In the genomic region with DNA sequence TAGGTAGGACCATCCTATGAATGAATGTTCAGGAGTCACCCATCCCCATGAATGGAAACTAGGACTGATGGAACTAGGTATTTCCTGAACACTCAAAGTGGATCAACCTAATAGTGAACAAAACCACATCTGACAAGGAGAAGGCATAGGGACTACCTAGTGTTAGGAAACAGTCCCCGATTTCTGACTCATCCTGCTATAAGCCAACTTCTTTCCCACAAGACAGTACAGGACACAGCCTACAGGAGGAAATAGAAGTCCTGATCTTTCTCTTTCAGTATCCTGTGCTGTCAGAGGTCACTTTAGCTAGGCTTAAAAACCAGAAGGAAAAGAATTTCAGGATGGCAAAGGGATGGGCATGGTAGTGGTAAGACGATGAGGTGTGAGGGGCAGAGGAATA, we compare ENCODE assay signal across 24 cellular contexts. TPM values are rescaled to one million over a fixed set of nuclear protein-coding genes. Genes with fewer than 3 reads are reported as not detected.
A peak's percentile ranks its signal among the peaks of the same experiment; 100 is the strongest.
DNase-seq lines count a peak whose midpoint lies in the region; ATAC-seq and TF ChIP-seq lines count a peak whose summit lies in the region.
"Had no signal": no experiment of that assay in that cellular context is flagged by ENCODE, and none has a peak within 500 bp of the region (broad histone marks: within the 10 kb centered on the region; RNA-seq: fewer than 3 reads in every experiment).

No MANE protein-coding gene starts in this region.

- in situ Hi-C loops in ACHN (cut with HindIII; ENCODE audit: low pct_ligation_motif_present, low pct_unique_long_range_greater_than_20kb, low sequenced_read_pairs), result no loop called here
- in situ Hi-C loops in brain microvascular endothelial cell (cut with HindIII; ENCODE audit: low pct_ligation_motif_present, low sequenced_read_pairs), result no loop called here

- TF ChIP-seq CTCF in HFFc6 (IDR thresholded peaks at IDR 0.05) (no peak), brain microvascular endothelial cell (IDR thresholded peaks at IDR 0.05; ENCODE audit: low read depth, low read length, missing control alignments) (no peak), foreskin keratinocyte (conservative IDR thresholded peaks at IDR 0.05) (no peak)

- H3K27me3 Mint-ChIP-seq in HFFc6 (ENCODE audit: insufficient read depth), result no peaks in the 10 kb centered on the region; the same call in 1 of the 2 replicates
- H3K27me3 Mint-ChIP-seq: CD4-positive, alpha-beta T cell; progenitor cell of endocrine pancreas had no signal

- H3K27ac Mint-ChIP-seq in HFFc6, result no peak overlapping the region
- H3K27ac Mint-ChIP-seq: CD4-positive, alpha-beta T cell; GM23338; progenitor cell of endocrine pancreas; T-helper 1 cell treated with Interleukin-12 subunit alpha and Interleukin-12 subunit beta and Interleukin-4 antibody, amounts not matched to agents 30 μg/mL and 1 μg/mL, for 36 hours had no signal

- DNase-seq in ACHN (peak; percentile 17), HFFc6 (peak; percentile 4), brain microvascular endothelial cell (peak; percentile 30), foreskin keratinocyte (peak; percentile 51 to 52), ureter (ENCODE audit: low spot score) (no peak), NCI-H1436 treated with DMSO at 0.1 percent for 48 hours (lab: John Stamatoyannopoulos, UW) (no peak)
- DNase-seq in activated CD4-positive, CD25-positive, alpha-beta regulatory T cell (lab: John Stamatoyannopoulos, UW), result no peak
- DNase-seq: activated CD4-positive, alpha-beta T cell treated with anti-CD3 and anti-CD28 coated beads, Interleukin-2, amount 50 U/mL, for 4 hours; activated gamma-delta T cell treated with Interleukin-2 at 50 U/mL for 16 hours; amygdala; CD4-positive, alpha-beta T cell; cerebellar nuclear complex; left cardiac atrium; NCI-H1417; NCI-H526; stimulated activated CD4-positive, alpha-beta T cell treated with anti-CD3 and anti-CD28 coated beads, Interleukin-4, amount 100 ng/mL, for 1 hour; upper lobe of right lung had no signal

- no peak overlapping the region for H3K4me3 ChIP-seq in brain microvascular endothelial cell (ENCODE audit: low read depth, low read length)
- H3K4me3 ChIP-seq: GM23338, smooth muscle cell, upper lobe of right lung had no signal

- H3K36me3 ChIP-seq in brain microvascular endothelial cell (replicated peaks), result no peaks in the 10 kb centered on the region
- H3K36me3 ChIP-seq: upper lobe of right lung had no signal

- no peak overlapping the region for H3K4me3 Mint-ChIP-seq in HFFc6
- H3K4me3 Mint-ChIP-seq: CD4-positive, alpha-beta T cell; GM23338; neural crest cell; T-helper 1 cell treated with Interleukin-12 subunit alpha and Interleukin-12 subunit beta and Interleukin-4 antibody, amounts not matched to agents 30 μg/mL and 1 μg/mL, for 36 hours had no signal

- peaks cover 18% of the 10 kb centered on the region for H3K4me1 Mint-ChIP-seq in HFFc6 (ENCODE audit: low read depth)
- H3K4me1 Mint-ChIP-seq: GM23338 had no signal

- no peak overlapping the region for H3K27ac ChIP-seq in brain microvascular endothelial cell
- no peak overlapping the region for H3K27ac ChIP-seq in foreskin keratinocyte
- H3K27ac ChIP-seq: upper lobe of right lung, VCaP had no signal

- H3K36me3 Mint-ChIP-seq in HFFc6 (ENCODE audit: low read depth), result peaks cover 5% of the 10 kb centered on the region; the same call in 1 of the 2 replicates

- peak; percentile 61 for ATAC-seq in foreskin keratinocyte
- ATAC-seq in GM19395 (IDR thresholded peaks at IDR 0.05; ENCODE audit: unreplicated experiment), result no peak
- ATAC-seq: GM23338, left cardiac atrium, upper lobe of right lung had no signal

- H3K27me3 ChIP-seq in brain microvascular endothelial cell (replicated peaks), result no peaks in the 10 kb centered on the region
- no peaks in the 10 kb centered on the region for H3K27me3 ChIP-seq in foreskin keratinocyte
- H3K27me3 ChIP-seq: upper lobe of right lung had no signal

- H3K9me3 Mint-ChIP-seq in HFFc6, result no peaks in the 10 kb centered on the region
- H3K9me3 Mint-ChIP-seq: CD4-positive, alpha-beta T cell; GM23338; neural crest cell; T-helper 1 cell treated with Interleukin-12 subunit alpha and Interleukin-12 subunit beta and Interleukin-4 antibody, amounts not matched to agents 30 μg/mL and 1 μg/mL, for 36 hours had no signal

- H3K4me1 ChIP-seq in foreskin keratinocyte, result no peaks in the 10 kb centered on the region
- H3K4me1 ChIP-seq: upper lobe of right lung had no signal

RNA-seq across cellular contexts. Expression of a gene that starts 19.5 kb away (rescaled TPM):
- total RNA-seq in HFFc6 (2021; fragmentation: NEBNext Ultra II Directional; extraction: Animal tissue kit (Norgen Biotek cat#: 25700)), result 10 to 100 TPM; 13.2 to 18.0 (median 14.7) TPM
- total RNA-seq in foreskin keratinocyte, result 16.7 and 17.2 TPM in 2 replicates
- polyA plus RNA-seq in foreskin keratinocyte, result 21.9 and 23.5 TPM in 2 replicates
- 65.2 TPM for total RNA-seq in ureter

Comparison
In these comparisons a context has a peak if more than half of its experiments do, and no peak if none do; other contexts are left out.
1. DNase-seq: peak in ACHN (single experiment), HFFc6 (single experiment), brain microvascular endothelial cell (single experiment) and foreskin keratinocyte (2 of 2); none in activated CD4-positive, CD25-positive, alpha-beta regulatory T cell (0 of 4), ureter (single experiment) and NCI-H1436 treated with DMSO at 0.1 percent for 48 hours (single experiment).